ENCODE assay signal across 13 cellular contexts in genomic region chr9:121929893-121930875, GRCh38.
DNase-seq lines count a peak whose midpoint lies in the region; ATAC-seq and TF ChIP-seq lines count a peak whose summit lies in the region.
"Had no signal": no experiment of that assay in that cellular context is flagged by ENCODE, and none has a peak within 500 bp of the region (broad histone marks: within the 10 kb centered on the region; RNA-seq: fewer than 3 reads in every experiment).

No MANE protein-coding gene starts in this region.

- H3K4me1 ChIP-seq in left ventricle myocardium inferior (peaks cover 6% of the 10 kb centered on the region), OCI-LY1 (ENCODE audit: insufficient read depth, low read length, severe bottlenecking) (peaks cover 59% of the 10 kb centered on the region), foreskin keratinocyte (no peaks in the 10 kb centered on the region)

- H3K4me2 ChIP-seq in OCI-LY1 (ENCODE audit: low read length): peak overlapping the region; percentile 12; the same call in 1 of the 2 replicates

- no peaks in the 10 kb centered on the region for H3K36me3 ChIP-seq in left ventricle myocardium inferior
- H3K36me3 ChIP-seq in OCI-LY1 (ENCODE audit: insufficient read depth, low read length): no peaks in the 10 kb centered on the region

- no peaks in the 10 kb centered on the region for H3K79me2 ChIP-seq in OCI-LY1 (ENCODE audit: insufficient read depth, low read length)

- TF ChIP-seq CTCF in left ventricle myocardium inferior (IDR thresholded peaks at IDR 0.05; ENCODE audit: borderline replicate concordance) (peak; percentile 34), OCI-LY1 (IDR thresholded peaks at IDR 0.05; ENCODE audit: low read length) (peak; percentile 68), foreskin keratinocyte (conservative IDR thresholded peaks at IDR 0.05) (no peak)

- H4K20me1 ChIP-seq in OCI-LY1 (ENCODE audit: insufficient read depth, low read length): no peaks in the 10 kb centered on the region

- no peak for ATAC-seq in Right ventricle myocardium inferior
- peak; percentile 12 for ATAC-seq in foreskin keratinocyte
- ATAC-seq in HG02763 (IDR thresholded peaks at IDR 0.05; ENCODE audit: unreplicated experiment): no peak
- ATAC-seq: mucosa of descending colon had no signal

- H3K4me3 ChIP-seq in left ventricle myocardium inferior (no peak overlapping the region), OCI-LY1 (ENCODE audit: low read depth, low read length, poor library complexity, severe bottlenecking) (no peak overlapping the region)
- H3K4me3 ChIP-seq: mucosa of descending colon had no signal

- no peaks in the 10 kb centered on the region for H3K9me3 ChIP-seq in left ventricle myocardium inferior (replicated peaks)
- no peaks in the 10 kb centered on the region for H3K9me3 ChIP-seq in OCI-LY1 (ENCODE audit: low read length)
- H3K9me3 ChIP-seq: mucosa of descending colon had no signal

- no peak overlapping the region; the same call in 1 of the 2 replicates for H3K9ac ChIP-seq in OCI-LY1 (ENCODE audit: low read length)

- H3F3A ChIP-seq in OCI-LY1 (ENCODE audit: insufficient read depth, low read length): no peaks in the 10 kb centered on the region; the same call in 1 of the 2 replicates

- DNase-seq in left ventricle myocardium inferior (no peak), Right ventricle myocardium inferior (ENCODE audit: missing footprints) (no peak), foreskin keratinocyte (no peak), NCI-H1930 (lab: John Stamatoyannopoulos, UW) (no peak), DMS153 treated with DMSO at 0.1 percent for 48 hours (lab: John Stamatoyannopoulos, UW; ENCODE audit: unreplicated experiment) (no peak), DMS114 treated with DMSO at 0.1 percent for 48 hours (lab: John Stamatoyannopoulos, UW; ENCODE audit: unreplicated experiment) (no peak)
- DNase-seq: activated CD4-positive, alpha-beta T cell treated with anti-CD3 and anti-CD28 coated beads for 48 hours; activated naive CD4-positive, alpha-beta T cell treated with Interleukin-2 at 50 U/mL for 16 hours; head of caudate nucleus; mucosa of descending colon; NCI-H2107 had no signal

- 0 out of 2 replicates have a peak overlapping the region, but pooled peaks have one; percentile 39 for H2AFZ ChIP-seq in OCI-LY1 (ENCODE audit: low read length)

- H3K27me3 ChIP-seq in left ventricle myocardium inferior (ENCODE audit: low read depth) (no peaks in the 10 kb centered on the region), OCI-LY1 (ENCODE audit: insufficient read depth, low read length) (no peaks in the 10 kb centered on the region), foreskin keratinocyte (no peaks in the 10 kb centered on the region)

- H3K9me2 ChIP-seq in OCI-LY1 (ENCODE audit: low read depth, low read length): no peaks in the 10 kb centered on the region

- intact Hi-C loops in left ventricle myocardium inferior (cut with micrococcal nuclease) (no loop called here), Right ventricle myocardium inferior (cut with DNase I) (no loop called here)

- no peak overlapping the region for H3K27ac ChIP-seq in left ventricle myocardium inferior (replicated peaks)
- H3K27ac ChIP-seq in OCI-LY1 (ENCODE audit: low read depth, low read length, poor library complexity, severe bottlenecking): peak overlapping the region; percentile 77
- H3K27ac ChIP-seq in foreskin keratinocyte: no peak overlapping the region
